Comparison of ENCODE assay signal across 2 cellular contexts in the genomic region with DNA sequence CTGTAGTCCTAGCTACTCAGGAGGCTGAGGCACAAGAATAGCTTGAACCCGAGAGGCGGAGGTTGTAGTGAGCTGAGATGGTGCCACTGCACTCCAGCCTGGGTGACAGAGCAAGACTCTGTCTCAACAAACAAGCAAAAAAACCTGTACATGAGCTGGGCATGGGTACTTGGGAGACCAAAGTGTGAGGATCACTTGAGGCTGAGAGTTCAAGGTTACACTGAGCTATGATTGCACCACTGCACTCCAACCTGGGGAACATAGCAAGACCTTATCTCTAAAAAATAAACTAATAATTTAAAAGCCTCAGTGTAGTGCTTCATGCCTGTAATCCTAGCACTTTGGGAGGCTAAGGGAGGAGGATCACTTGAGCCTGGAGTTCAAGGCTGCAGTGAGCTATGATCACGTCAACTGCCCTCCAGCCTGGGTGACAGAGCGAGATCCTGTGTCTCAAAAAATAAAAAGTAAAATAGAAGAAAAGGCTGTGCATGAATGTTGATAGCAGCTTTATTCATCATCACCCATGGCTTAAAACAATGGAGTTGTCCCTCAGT.
A peak's percentile ranks its signal among the peaks of the same experiment; 100 is the strongest.
TF ChIP-seq lines count a peak whose summit lies in the region.

No MANE protein-coding gene starts in this region.

TF ChIP-seq in HepG2, 621 proteins besides CTCF, POLR2A, EP300 and RAD21 (continues in another document):
- TF ChIP-seq KAT8 (CRISPR knock-in tag; IDR thresholded peaks at IDR 0.05) (no peak), MTA1 (CRISPR knock-in tag; IDR thresholded peaks at IDR 0.05; ENCODE audit: borderline replicate concordance) (no peak), SOX6 (IDR thresholded peaks at IDR 0.05) (no peak), SOX6 (CRISPR knock-in tag; IDR thresholded peaks at IDR 0.05) (peak; percentile 56), RXRB (CRISPR knock-in tag; IDR thresholded peaks at IDR 0.05; ENCODE audit: borderline replicate concordance) (peak; percentile 34; the same call in 1 of the 2 replicates), SOX5 (CRISPR knock-in tag; IDR thresholded peaks at IDR 0.05; ENCODE audit: borderline replicate concordance) (0 out of 2 replicates have a peak, but pooled peaks have one; percentile 34), CEBPB (IDR thresholded peaks at IDR 0.05; ENCODE audit: borderline replicate concordance, low read depth, low read length) (peak; percentile 57; the same call in 1 of the 2 replicates), CCDC6 (CRISPR knock-in tag; IDR thresholded peaks at IDR 0.05) (no peak), BCL6 (CRISPR knock-in tag; IDR thresholded peaks at IDR 0.05) (peak; percentile 54; the same call in 1 of the 2 replicates), CEBPG (CRISPR knock-in tag; IDR thresholded peaks at IDR 0.05) (peak; percentile 66), STAG1 (CRISPR knock-in tag; IDR thresholded peaks at IDR 0.05) (no peak), CBX5 (CRISPR knock-in tag; IDR thresholded peaks at IDR 0.05; ENCODE audit: borderline replicate concordance) (0 out of 2 replicates have a peak, but pooled peaks have one; percentile 16), FOSL2 (CRISPR knock-in tag; IDR thresholded peaks at IDR 0.05) (peak; percentile 38; the same call in 1 of the 2 replicates), SOX13 (IDR thresholded peaks at IDR 0.05) (no peak), SOX13 (CRISPR knock-in tag; conservative IDR thresholded peaks at IDR 0.05 in 1 of 2, IDR thresholded peaks at IDR 0.05 in 1 of 2) (0 out of 4 replicates have a peak, but pooled peaks of 1 of the 2 experiments have one; percentile 14), RARG (CRISPR knock-in tag; IDR thresholded peaks at IDR 0.05; ENCODE audit: low read depth) (no peak), AGO2 (optimal IDR thresholded peaks at IDR 0.05; ENCODE audit: low read depth, low read length) (no peak), SP1 (IDR thresholded peaks at IDR 0.05) (no peak), SP1 (CRISPR knock-in tag; IDR thresholded peaks at IDR 0.05) (no peak), HNF4G (IDR thresholded peaks at IDR 0.05; ENCODE audit: borderline replicate concordance, low read depth, low read length) (peak; percentile 51; the same call in 1 of the 2 replicates), HNF4G (CRISPR knock-in tag; IDR thresholded peaks at IDR 0.05; ENCODE audit: borderline replicate concordance, low read depth) (no peak), IRF2 (CRISPR knock-in tag; IDR thresholded peaks at IDR 0.05) (0 out of 2 replicates have a peak, but pooled peaks have one; percentile 17), TP53 (CRISPR knock-in tag; conservative IDR thresholded peaks at IDR 0.05) (no peak), TBX3 (IDR thresholded peaks at IDR 0.05; ENCODE audit: borderline replicate concordance) (no peak)
- TF ChIP-seq, protein P1, sequence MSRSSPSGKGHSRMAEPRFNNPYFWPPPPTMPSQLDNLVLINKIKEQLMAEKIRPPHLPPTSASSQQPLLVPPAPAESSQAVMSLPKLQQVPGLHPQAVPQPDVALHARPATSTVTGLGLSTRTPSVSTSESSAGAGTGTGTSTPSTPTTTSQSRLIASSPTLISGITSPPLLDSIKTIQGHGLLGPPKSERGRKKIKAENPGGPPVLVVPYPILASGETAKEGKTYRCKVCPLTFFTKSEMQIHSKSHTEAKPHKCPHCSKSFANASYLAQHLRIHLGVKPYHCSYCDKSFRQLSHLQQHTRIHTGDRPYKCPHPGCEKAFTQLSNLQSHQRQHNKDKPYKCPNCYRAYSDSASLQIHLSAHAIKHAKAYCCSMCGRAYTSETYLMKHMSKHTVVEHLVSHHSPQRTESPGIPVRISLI (CRISPR knock-in tag; IDR thresholded peaks at IDR 0.05; ENCODE audit: borderline replicate concordance) = 0 out of 2 replicates have a peak, but pooled peaks have one; percentile 50
- TF ChIP-seq, protein P2, sequence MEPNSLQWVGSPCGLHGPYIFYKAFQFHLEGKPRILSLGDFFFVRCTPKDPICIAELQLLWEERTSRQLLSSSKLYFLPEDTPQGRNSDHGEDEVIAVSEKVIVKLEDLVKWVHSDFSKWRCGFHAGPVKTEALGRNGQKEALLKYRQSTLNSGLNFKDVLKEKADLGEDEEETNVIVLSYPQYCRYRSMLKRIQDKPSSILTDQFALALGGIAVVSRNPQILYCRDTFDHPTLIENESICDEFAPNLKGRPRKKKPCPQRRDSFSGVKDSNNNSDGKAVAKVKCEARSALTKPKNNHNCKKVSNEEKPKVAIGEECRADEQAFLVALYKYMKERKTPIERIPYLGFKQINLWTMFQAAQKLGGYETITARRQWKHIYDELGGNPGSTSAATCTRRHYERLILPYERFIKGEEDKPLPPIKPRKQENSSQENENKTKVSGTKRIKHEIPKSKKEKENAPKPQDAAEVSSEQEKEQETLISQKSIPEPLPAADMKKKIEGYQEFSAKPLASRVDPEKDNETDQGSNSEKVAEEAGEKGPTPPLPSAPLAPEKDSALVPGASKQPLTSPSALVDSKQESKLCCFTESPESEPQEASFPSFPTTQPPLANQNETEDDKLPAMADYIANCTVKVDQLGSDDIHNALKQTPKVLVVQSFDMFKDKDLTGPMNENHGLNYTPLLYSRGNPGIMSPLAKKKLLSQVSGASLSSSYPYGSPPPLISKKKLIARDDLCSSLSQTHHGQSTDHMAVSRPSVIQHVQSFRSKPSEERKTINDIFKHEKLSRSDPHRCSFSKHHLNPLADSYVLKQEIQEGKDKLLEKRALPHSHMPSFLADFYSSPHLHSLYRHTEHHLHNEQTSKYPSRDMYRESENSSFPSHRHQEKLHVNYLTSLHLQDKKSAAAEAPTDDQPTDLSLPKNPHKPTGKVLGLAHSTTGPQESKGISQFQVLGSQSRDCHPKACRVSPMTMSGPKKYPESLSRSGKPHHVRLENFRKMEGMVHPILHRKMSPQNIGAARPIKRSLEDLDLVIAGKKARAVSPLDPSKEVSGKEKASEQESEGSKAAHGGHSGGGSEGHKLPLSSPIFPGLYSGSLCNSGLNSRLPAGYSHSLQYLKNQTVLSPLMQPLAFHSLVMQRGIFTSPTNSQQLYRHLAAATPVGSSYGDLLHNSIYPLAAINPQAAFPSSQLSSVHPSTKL (CRISPR knock-in tag; IDR thresholded peaks at IDR 0.05) = peak; percentile 71
- TF ChIP-seq, protein P3, sequence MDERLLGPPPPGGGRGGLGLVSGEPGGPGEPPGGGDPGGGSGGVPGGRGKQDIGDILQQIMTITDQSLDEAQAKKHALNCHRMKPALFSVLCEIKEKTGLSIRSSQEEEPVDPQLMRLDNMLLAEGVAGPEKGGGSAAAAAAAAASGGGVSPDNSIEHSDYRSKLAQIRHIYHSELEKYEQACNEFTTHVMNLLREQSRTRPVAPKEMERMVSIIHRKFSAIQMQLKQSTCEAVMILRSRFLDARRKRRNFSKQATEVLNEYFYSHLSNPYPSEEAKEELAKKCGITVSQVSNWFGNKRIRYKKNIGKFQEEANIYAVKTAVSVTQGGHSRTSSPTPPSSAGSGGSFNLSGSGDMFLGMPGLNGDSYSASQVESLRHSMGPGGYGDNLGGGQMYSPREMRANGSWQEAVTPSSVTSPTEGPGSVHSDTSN (CRISPR knock-in tag; IDR thresholded peaks at IDR 0.05) = no peak

TF ChIP-seq in WTC11, 78 proteins besides CTCF, POLR2A, EP300 and RAD21:
- TF ChIP-seq GABPB1 (CRISPR knock-in tag; IDR thresholded peaks at IDR 0.05) (peak; percentile 18; the same call in 1 of the 2 replicates), ETV6 (CRISPR knock-in tag; IDR thresholded peaks at IDR 0.05) (no peak)
TF ChIP-seq in WTC11: peak in this region for 1.
